ENCODE assay signal across 8 cellular contexts in genomic region chr12:6567112-6567680, GRCh38. TPM values are rescaled to one million over a fixed set of nuclear protein-coding genes. Genes with fewer than 3 reads are reported as not detected.
A peak's percentile ranks its signal among the peaks of the same experiment; 100 is the strongest.
DNase-seq lines count a peak whose midpoint lies in the region; ATAC-seq, FAIRE-seq and TF ChIP-seq lines count a peak whose summit lies in the region.

No MANE protein-coding gene starts in this region.

- intact Hi-C loops in K562 (cut with micrococcal nuclease) (no loop called here), mucosa of descending colon (cut with DNase I, micrococcal nuclease) (no loop called here)

- H3K4me3 ChIP-seq in AG04450 (ENCODE audit: low read depth, low read length) (peak overlapping the region; percentile 97), K562 (peak overlapping the region; percentile 68), mucosa of descending colon (peak overlapping the region; percentile 31)

- ATAC-seq in K562 (peak; percentile 15; the same call in 1 of the 3 replicates), mucosa of descending colon (no peak), GM21390 (IDR thresholded peaks at IDR 0.05; ENCODE audit: unreplicated experiment) (no peak)

- H3K27ac ChIP-seq in AG04450 (ENCODE audit: low read depth, low read length), result no peak overlapping the region
- peak overlapping the region; percentile 83 for H3K27ac ChIP-seq in K562 (ENCODE audit: extremely low read depth, low read depth, low read length)

- POLR2A ChIA-PET in AG04450 (lab: Yijun Ruan, JAX) (no interaction called here), K562 (lab: Yijun Ruan, JAX) (interaction anchor here (0.7 to 1.6 kb wide), 4 partner anchors 20 to 284 kb away, joined by 3 to 5 read pairs (median 4); partner anchors contain the start of gene CDCA3)

- TF ChIP-seq CTCF in AG04450 (IDR thresholded peaks at IDR 0.05; ENCODE audit: low read depth, low read length) (no peak), K562 (IDR thresholded peaks at IDR 0.05 in 2 of 3, conservative IDR thresholded peaks at IDR 0.05 in 1 of 3; ENCODE audit: insufficient read depth in 2 of 3, low read depth in 1 of 3, low read length in 3 of 3) (no peak), mucosa of descending colon (IDR thresholded peaks at IDR 0.05) (no peak)

- no peaks in the 10 kb centered on the region for H3K9me1 ChIP-seq in K562 (ENCODE audit: control insufficient read depth, insufficient read depth, low read length)

- H3K4me2 ChIP-seq in K562 (ENCODE audit: insufficient read depth, low read length), result peak overlapping the region; percentile 91

- peaks cover 8% of the 10 kb centered on the region for H3K36me3 Mint-ChIP-seq in IgD-negative memory B cell

- in situ Hi-C loops in K562 (cut with MboI), result no loop called here

- H3K27me3 ChIP-seq in AG04450 (ENCODE audit: control insufficient read depth, insufficient read depth, low read length), result no peaks in the 10 kb centered on the region
- no peaks in the 10 kb centered on the region for H3K27me3 ChIP-seq in K562 (ENCODE audit: control insufficient read depth in 2 of 2, insufficient read depth in 2 of 2, low read length in 2 of 2)

- DNase-seq in AG04450 (ENCODE audit: low read depth, low spot score) (no peak), K562 (ENCODE audit: extremely low read depth in 1 of 4, low spot score in 3 of 4) (peak in 1 of 4 experiments; percentile 19), mucosa of descending colon (no peak), AG08395 (ENCODE audit: low spot score) (no peak), pons (ENCODE audit: low spot score) (no peak)
- no peak for DNase-seq in activated CD4-positive, alpha-beta T cell treated with anti-CD3 and anti-CD28 coated beads for 4 hours

- H4K20me1 ChIP-seq in K562 (replicated peaks; ENCODE audit: control insufficient read depth, insufficient read depth, low read length), result no peaks in the 10 kb centered on the region; the same call in 1 of the 2 replicates

- H3K9me3 ChIP-seq in AG04450 (ENCODE audit: control insufficient read depth, insufficient read depth, low read length) (no peaks in the 10 kb centered on the region; the same call in 1 of the 2 replicates), K562 (replicated peaks; ENCODE audit: control insufficient read depth, insufficient read depth, low read depth, low read length) (no peaks in the 10 kb centered on the region), mucosa of descending colon (no peaks in the 10 kb centered on the region)

- H3K4me1 ChIP-seq in K562 (replicated peaks in 1 of 2; ENCODE audit: control insufficient read depth in 2 of 2, insufficient read depth in 2 of 2, low read length in 2 of 2), result peaks cover 0 to 17% of the 10 kb centered on the region in 2 experiments; a peak in 3 of 5 replicates
- H3K4me1 ChIP-seq in mucosa of descending colon (ENCODE audit: low read depth), result peaks cover 17% of the 10 kb centered on the region

- BruUV-seq in K562 (replicated peaks; lab: Mats Ljungman, UMichigan), result no TSS peak

- peaks cover 12 to 30% (median 20%) of the 10 kb centered on the region in 3 donors for H3K4me1 Mint-ChIP-seq in IgD-negative memory B cell

- H3K9me3 Mint-ChIP-seq in IgD-negative memory B cell, result no peaks in the 10 kb centered on the region

- H2AFZ ChIP-seq in K562 (ENCODE audit: low read depth, low read length), result no peak overlapping the region

- 17% methylated on average over 9 of the region's 9 CpGs for WGBS in K562 (ENCODE audit: insufficient coverage, low coverage, missing lambda C conversion rate)

- peak; percentile 54 for FAIRE-seq in K562 (lab: Jason Lieb, UNC)

- TF ChIP-seq POLR2A in K562 (conservative IDR thresholded peaks at IDR 0.05), result no peak

- peak overlapping the region; percentile 79 to 96 (median 92) for H3K27ac Mint-ChIP-seq in IgD-negative memory B cell

- TF ChIP-seq RAD21 in K562 (CRISPR knock-in tag; conservative IDR thresholded peaks at IDR 0.05 in 1 of 2, IDR thresholded peaks at IDR 0.05 in 1 of 2), result no peak

- H3K9ac ChIP-seq in K562 (ENCODE audit: insufficient read depth in 1 of 2, low read depth in 2 of 2, low read length in 2 of 2), result peak overlapping the region; percentile 85 to 100

- H3K79me2 ChIP-seq in K562 (ENCODE audit: control insufficient read depth, insufficient read depth, low read length), result peaks cover 42% of the 10 kb centered on the region

- CTCF ChIA-PET in AG04450 (lab: Charles Lee), result interaction anchor here (0.6 to 1.4 kb wide), 4 partner anchors 9 to 117 kb away, joined by 3 to 8 read pairs (median 3); no protein-coding TSS in a partner anchor
- CTCF ChIA-PET in K562 (lab: Yijun Ruan, JAX; ENCODE audit: low intra/inter-chr PET ratio), result interaction anchor here (0.7 kb wide), 1 partner anchor 258 kb away, joined by 3 read pairs; no protein-coding TSS in a partner anchor

- TF ChIP-seq EP300 in K562 (IDR thresholded peaks at IDR 0.05; ENCODE audit: low read length), result no peak

- H3K4me3 Mint-ChIP-seq in IgD-negative memory B cell, result peak overlapping the region; percentile 94 to 100 (median 98)

- peaks cover 75% of the 10 kb centered on the region for H3K36me3 ChIP-seq in K562 (ENCODE audit: control insufficient read depth, insufficient read depth, low read length)
- peaks cover 5% of the 10 kb centered on the region for H3K36me3 ChIP-seq in mucosa of descending colon (ENCODE audit: low read depth)

- no peaks in the 10 kb centered on the region for H3K27me3 Mint-ChIP-seq in IgD-negative memory B cell

RNA-seq across cellular contexts. Expression of gene NOP2, which starts 0.9 kb away (rescaled TPM):
- polyA plus RNA-seq in AG04450 (2011; rRNA removed), result 35.7 and 41.3 TPM in 2 replicates
- polyA minus RNA-seq in AG04450 (2011; rRNA and poly(A)+ RNA removed), result 31.7 and 43.9 TPM in 2 replicates
- 24.9 TPM for polyA plus RNA-seq in IgD-negative memory B cell
- total RNA-seq in K562 (2011; cell fraction: chromatin; rRNA removed; ENCODE audit: low replicate concordance), result 199 and 304 TPM in 2 replicates
- total RNA-seq in K562 (2011; cell fraction: nucleolus; rRNA removed), result 156 and 172 TPM in 2 replicates
- total RNA-seq in K562 (2011; cell fraction: nucleoplasm; rRNA removed), result 135 and 147 TPM in 2 replicates
- total RNA-seq in K562 (2014; rRNA removed), result 55.4 and 70.8 TPM in 2 replicates
- 53.2 and 54.4 TPM in 2 replicates for total RNA-seq in K562 (2014; rRNA removed; fragmentation: Illumina TruSeq; extraction: Trizol)
- 60.6 and 61.9 TPM in 2 replicates for total RNA-seq in K562 (2015; rRNA removed; fragmentation: Illumina TruSeq; extraction: Trizol)
- 77.2 and 77.6 TPM in 2 replicates for total RNA-seq in K562 (2021)
- polyA plus RNA-seq in K562 (2011; rRNA removed), result 74.7 and 93.6 TPM in 2 replicates
- 29.0 and 33.7 TPM in 2 replicates for polyA plus RNA-seq in K562 (2011; cell fraction: cytosol; rRNA removed)
- polyA plus RNA-seq in K562 (2011; cell fraction: nucleus; rRNA removed), result 248 and 319 TPM in 2 replicates
- 37.5 and 55.6 TPM in 2 replicates for polyA plus RNA-seq in K562 (2012)
- polyA plus RNA-seq in K562 (2014; fragmentation: Illumina TruSeq; extraction: Trizol), result 67.5 and 97.7 TPM in 2 replicates
- polyA plus RNA-seq in K562 (2014; fragmentation: Nextera tagmentation; extraction: Ambion mirVana), result 10 to 100 TPM; 19.0 to 37.2 TPM
- polyA plus RNA-seq in K562 (2014; rRNA removed), result 86.3 and 92.2 TPM in 2 replicates
- polyA minus RNA-seq in K562 (2011; rRNA and poly(A)+ RNA removed), result 32.7 and 42.8 TPM in 2 replicates
- 26.4 and 38.0 TPM in 2 replicates for polyA minus RNA-seq in K562 (2011; cell fraction: cytosol; rRNA and poly(A)+ RNA removed)
- 40.7 and 56.9 TPM in 2 replicates for polyA minus RNA-seq in K562 (2011; cell fraction: nucleus; rRNA and poly(A)+ RNA removed)
- total RNA-seq in mucosa of descending colon, result 10 to 100 TPM; 26.1 to 32.4 (median 26.6) TPM

RNA-seq across cellular contexts. Expression of gene IFFO1, which starts 11.4 kb away (rescaled TPM):
- polyA plus RNA-seq in AG04450 (2011; rRNA removed) (23.8 and 24.2 TPM in 2 replicates), IgD-negative memory B cell (12.3 TPM), K562 (2011; rRNA removed) (0.10 and 0.12 TPM in 2 replicates), K562 (2014; fragmentation: Illumina TruSeq; extraction: Trizol) (not detected in 2 replicates), K562 (2014; fragmentation: Nextera tagmentation; extraction: Ambion mirVana) (not detected), K562 (2014; rRNA removed) (0.03 TPM in 1 of 2 replicates, not detected in the other)
- 17.8 and 18.2 TPM in 2 replicates for polyA minus RNA-seq in AG04450 (2011; rRNA and poly(A)+ RNA removed)
- 0.42 and 0.76 TPM in 2 replicates for total RNA-seq in K562 (2011; cell fraction: chromatin; rRNA removed; ENCODE audit: low replicate concordance)
- 0.66 and 0.83 TPM in 2 replicates for total RNA-seq in K562 (2011; cell fraction: nucleolus; rRNA removed)
- total RNA-seq in K562 (2011; cell fraction: nucleoplasm; rRNA removed), result 0.23 and 0.37 TPM in 2 replicates
- total RNA-seq in K562 (2014; rRNA removed) (not detected in 2 replicates), K562 (2014; rRNA removed; fragmentation: Illumina TruSeq; extraction: Trizol) (not detected in 2 replicates), K562 (2015; rRNA removed; fragmentation: Illumina TruSeq; extraction: Trizol) (0.08 TPM in 1 of 2 replicates, not detected in the other), K562 (2021) (0.09 and 0.20 TPM in 2 replicates), mucosa of descending colon (10 to 100 TPM in 1 of 3 donors, 1 to 10 TPM in 2; 3.6 to 22.4 (median 8.2) TPM)
- 0.09 and 0.15 TPM in 2 replicates for polyA plus RNA-seq in K562 (2011; cell fraction: cytosol; rRNA removed)
- 0.18 and 0.32 TPM in 2 replicates for polyA plus RNA-seq in K562 (2011; cell fraction: nucleus; rRNA removed)
- 0.04 and 0.10 TPM in 2 replicates for polyA plus RNA-seq in K562 (2012)
- 0.11 TPM in 1 of 2 replicates, not detected in the other for polyA minus RNA-seq in K562 (2011; rRNA and poly(A)+ RNA removed)
- not detected in 2 replicates for polyA minus RNA-seq in K562 (2011; cell fraction: cytosol; rRNA and poly(A)+ RNA removed)
- 0.11 and 0.27 TPM in 2 replicates for polyA minus RNA-seq in K562 (2011; cell fraction: nucleus; rRNA and poly(A)+ RNA removed)

RNA-seq across cellular contexts. Expression of gene GAPDH, which starts 32.9 kb away (rescaled TPM):
- polyA plus RNA-seq in AG04450 (2011; rRNA removed), result 9,160 and 11,356 TPM in 2 replicates
- polyA minus RNA-seq in AG04450 (2011; rRNA and poly(A)+ RNA removed), result 15,456 and 19,888 TPM in 2 replicates
- polyA plus RNA-seq in IgD-negative memory B cell, result 1,479 TPM
- total RNA-seq in K562 (2011; cell fraction: chromatin; rRNA removed; ENCODE audit: low replicate concordance), result 324 and 835 TPM in 2 replicates
- total RNA-seq in K562 (2011; cell fraction: nucleolus; rRNA removed), result 1,325 and 1,372 TPM in 2 replicates
- 1,230 and 2,004 TPM in 2 replicates for total RNA-seq in K562 (2011; cell fraction: nucleoplasm; rRNA removed)
- total RNA-seq in K562 (2014; rRNA removed), result 3,419 and 4,659 TPM in 2 replicates
- total RNA-seq in K562 (2014; rRNA removed; fragmentation: Illumina TruSeq; extraction: Trizol), result 1,716 and 2,206 TPM in 2 replicates
- 2,578 and 2,581 TPM in 2 replicates for total RNA-seq in K562 (2015; rRNA removed; fragmentation: Illumina TruSeq; extraction: Trizol)
- 2,702 and 2,817 TPM in 2 replicates for total RNA-seq in K562 (2021)
- 6,793 and 8,605 TPM in 2 replicates for polyA plus RNA-seq in K562 (2011; rRNA removed)
- polyA plus RNA-seq in K562 (2011; cell fraction: cytosol; rRNA removed), result 11,989 and 13,919 TPM in 2 replicates
- 3,294 and 3,587 TPM in 2 replicates for polyA plus RNA-seq in K562 (2011; cell fraction: nucleus; rRNA removed)
- polyA plus RNA-seq in K562 (2012), result 3,686 and 3,892 TPM in 2 replicates
- polyA plus RNA-seq in K562 (2014; fragmentation: Illumina TruSeq; extraction: Trizol), result 5,553 and 5,658 TPM in 2 replicates
- 1,000 to 10,000 TPM; 5,813 to 6,029 TPM for polyA plus RNA-seq in K562 (2014; fragmentation: Nextera tagmentation; extraction: Ambion mirVana)
- 3,855 and 4,217 TPM in 2 replicates for polyA plus RNA-seq in K562 (2014; rRNA removed)
- 4,964 and 5,506 TPM in 2 replicates for polyA minus RNA-seq in K562 (2011; rRNA and poly(A)+ RNA removed)
- 4,077 and 4,335 TPM in 2 replicates for polyA minus RNA-seq in K562 (2011; cell fraction: cytosol; rRNA and poly(A)+ RNA removed)
- polyA minus RNA-seq in K562 (2011; cell fraction: nucleus; rRNA and poly(A)+ RNA removed), result 565 and 1,075 TPM in 2 replicates
- total RNA-seq in mucosa of descending colon, result 1,000 to 10,000 TPM; 1,543 to 3,034 (median 2,070) TPM

RNA-seq across cellular contexts. Expression of gene CHD4, which starts 40.0 kb away (rescaled TPM):
- polyA plus RNA-seq in AG04450 (2011; rRNA removed) (86.3 and 119 TPM in 2 replicates), IgD-negative memory B cell (55.2 TPM), K562 (2011; rRNA removed) (119 and 126 TPM in 2 replicates), K562 (2014; fragmentation: Illumina TruSeq; extraction: Trizol) (346 and 375 TPM in 2 replicates), K562 (2014; fragmentation: Nextera tagmentation; extraction: Ambion mirVana) (10 to 100 TPM; 82.1 to 90.3 TPM), K562 (2014; rRNA removed) (211 and 214 TPM in 2 replicates)
- polyA minus RNA-seq in AG04450 (2011; rRNA and poly(A)+ RNA removed), result 235 and 284 TPM in 2 replicates
- total RNA-seq in K562 (2011; cell fraction: chromatin; rRNA removed; ENCODE audit: low replicate concordance), result 526 and 534 TPM in 2 replicates
- total RNA-seq in K562 (2011; cell fraction: nucleolus; rRNA removed), result 244 and 272 TPM in 2 replicates
- total RNA-seq in K562 (2011; cell fraction: nucleoplasm; rRNA removed), result 296 and 379 TPM in 2 replicates
- total RNA-seq in K562 (2014; rRNA removed) (392 and 404 TPM in 2 replicates), K562 (2014; rRNA removed; fragmentation: Illumina TruSeq; extraction: Trizol) (231 and 265 TPM in 2 replicates), K562 (2015; rRNA removed; fragmentation: Illumina TruSeq; extraction: Trizol) (271 and 272 TPM in 2 replicates), K562 (2021) (353 and 384 TPM in 2 replicates), mucosa of descending colon (100 to 1,000 TPM; 127 to 243 (median 149) TPM)
- 151 and 165 TPM in 2 replicates for polyA plus RNA-seq in K562 (2011; cell fraction: cytosol; rRNA removed)
- polyA plus RNA-seq in K562 (2011; cell fraction: nucleus; rRNA removed), result 184 and 336 TPM in 2 replicates
- polyA plus RNA-seq in K562 (2012), result 162 and 218 TPM in 2 replicates
- 272 and 274 TPM in 2 replicates for polyA minus RNA-seq in K562 (2011; rRNA and poly(A)+ RNA removed)
- 222 and 251 TPM in 2 replicates for polyA minus RNA-seq in K562 (2011; cell fraction: cytosol; rRNA and poly(A)+ RNA removed)
- polyA minus RNA-seq in K562 (2011; cell fraction: nucleus; rRNA and poly(A)+ RNA removed), result 81.5 and 99.4 TPM in 2 replicates

Comparison
In these comparisons a context has a peak if more than half of its experiments do, and no peak if none do; other contexts are left out.
1. H3K4me3 ChIP-seq: peak in every context shown above with its lines; median percentile 97 in AG04450; 68 in K562; 31 in mucosa of descending colon.
2. RNA of gene IFFO1, which starts 11.4 kb away (polyA plus RNA-seq): 23.8 to 24.2 TPM in AG04450 and 12.3 TPM in IgD-negative memory B cell (single experiment); 0.03 to 0.32 TPM in K562; every median in the first group is over 10 times any median in the second.